In genomic region chr7:84729284-84729683, GRCh38 we compare ENCODE assay signal across 19 cellular contexts.
DNase-seq lines count a peak whose midpoint lies in the region; ATAC-seq and TF ChIP-seq lines count a peak whose summit lies in the region.
"Had no signal": no experiment of that assay in that cellular context is flagged by ENCODE, and none has a peak within 500 bp of the region (broad histone marks: within the 10 kb centered on the region; RNA-seq: fewer than 3 reads in every experiment).

No MANE protein-coding gene starts in this region.

- H3K4me3 Mint-ChIP-seq in natural killer cell treated with Interleukin-12 subunit alpha and Interleukin-12 subunit beta and Interleukin-15 and Interleukin-18, amount 100 ng/mL, for 72 hours, result no peak overlapping the region
- H3K4me3 Mint-ChIP-seq: activated CD4-positive, alpha-beta T cell treated with anti-CD3 and anti-CD28 coated beads, Interleukin-2, amount 10 ng/mL, durations not matched to agents 24 days and 14 days had no signal

- no peaks in the 10 kb centered on the region for H3K4me1 ChIP-seq in MM.1S (ENCODE audit: low read length)
- H3K4me1 ChIP-seq: gastroesophageal sphincter, sigmoid colon, stomach had no signal

- no peak for ATAC-seq in GM18858 (IDR thresholded peaks at IDR 0.05; ENCODE audit: unreplicated experiment)
- ATAC-seq in natural killer cell treated with Interleukin-12 subunit alpha and Interleukin-12 subunit beta and Interleukin-15 and Interleukin-18, amount 100 ng/mL, for 72 hours, result no peak
- ATAC-seq: gastroesophageal sphincter had no signal

- H3K27ac Mint-ChIP-seq in natural killer cell treated with Interleukin-12 subunit alpha and Interleukin-12 subunit beta and Interleukin-15 and Interleukin-18, amount 100 ng/mL, for 72 hours, result no peak overlapping the region
- H3K27ac Mint-ChIP-seq: activated CD4-positive, alpha-beta T cell treated with anti-CD3 and anti-CD28 coated beads, Interleukin-2, amount 10 ng/mL, durations not matched to agents 24 days and 14 days had no signal

- H4K20me1 ChIP-seq in MM.1S (ENCODE audit: insufficient read depth, low read length), result no peaks in the 10 kb centered on the region

- H3K27ac ChIP-seq in MM.1S (ENCODE audit: low read length), result no peak overlapping the region
- H3K27ac ChIP-seq: gastroesophageal sphincter, RWPE1, sigmoid colon, stomach had no signal

- H3K4me1 Mint-ChIP-seq in natural killer cell treated with Interleukin-12 subunit alpha and Interleukin-12 subunit beta and Interleukin-15 and Interleukin-18, amount 100 ng/mL, for 72 hours (ENCODE audit: low read depth in 2 of 2), result no peaks in the 10 kb centered on the region
- H3K4me1 Mint-ChIP-seq: activated CD4-positive, alpha-beta T cell treated with anti-CD3 and anti-CD28 coated beads, Interleukin-2, amount 10 ng/mL, durations not matched to agents 24 days and 14 days had no signal

- H3F3A ChIP-seq in MM.1S (ENCODE audit: insufficient read depth, low read length), result no peaks in the 10 kb centered on the region

- H3K36me3 ChIP-seq in MM.1S (replicated peaks; ENCODE audit: insufficient read depth, low read length), result no peaks in the 10 kb centered on the region
- H3K36me3 ChIP-seq: gastroesophageal sphincter, sigmoid colon, stomach had no signal

- no peaks in the 10 kb centered on the region for H3K79me2 ChIP-seq in MM.1S (ENCODE audit: low read length)

- DNase-seq in AG10803 (ENCODE audit: low read depth), result peak; percentile 69
- DNase-seq in NAMALWA (ENCODE audit: low spot score), result peak; percentile 19
- DNase-seq in choroid plexus epithelial cell (ENCODE audit: low read depth), result peak; percentile 96
- DNase-seq in myocyte (ENCODE audit: low read depth), result peak; percentile 20
- DNase-seq in MM.1S, result no peak
- no peak for DNase-seq in SHP77 (lab: John Stamatoyannopoulos, UW)
- no peak for DNase-seq in natural killer cell treated with Interleukin-12 subunit alpha and Interleukin-12 subunit beta and Interleukin-15 and Interleukin-18, amount 100 ng/mL, for 72 hours (ENCODE audit: low spot score)
- DNase-seq: activated CD4-positive, alpha-beta T cell treated with anti-CD3 and anti-CD28 coated beads, Interleukin-2, amount 10 ng/mL, durations not matched to agents 24 days and 14 days; activated CD8-positive, alpha-beta memory T cell treated with anti-CD3 and anti-CD28 coated beads, Interleukin-2, amount 50 U/mL, for 4 hours; activated gamma-delta T cell; AML-193; amygdala; NK-92 treated with Interleukin-12 subunit alpha and Interleukin-12 subunit beta, amount 100 ng/mL, for 24 hours; sigmoid colon; stimulated activated CD4-positive, alpha-beta T cell treated with anti-CD3 and anti-CD28 coated beads, Interleukin-1b, Interleukin-23, amount 100 ng/mL, for 48 hours; stomach had no signal

- H3K4me2 ChIP-seq in MM.1S (ENCODE audit: low read depth, low read length), result no peak overlapping the region

- H3K9me2 ChIP-seq in MM.1S (replicated peaks; ENCODE audit: insufficient read depth, low read length), result no peaks in the 10 kb centered on the region

- no peak overlapping the region for H3K9ac ChIP-seq in MM.1S (ENCODE audit: low read length)

- H3K27me3 Mint-ChIP-seq in natural killer cell treated with Interleukin-12 subunit alpha and Interleukin-12 subunit beta and Interleukin-15 and Interleukin-18, amount 100 ng/mL, for 72 hours, result no peaks in the 10 kb centered on the region
- H3K27me3 Mint-ChIP-seq: activated CD4-positive, alpha-beta T cell treated with anti-CD3 and anti-CD28 coated beads, Interleukin-2, amount 10 ng/mL, durations not matched to agents 24 days and 14 days had no signal

- no peak for TF ChIP-seq CTCF in AG10803 (conservative IDR thresholded peaks at IDR 0.05; ENCODE audit: low read length)
- no peak for TF ChIP-seq CTCF in choroid plexus epithelial cell (conservative IDR thresholded peaks at IDR 0.05; ENCODE audit: low read depth, low read length)
- TF ChIP-seq CTCF in MM.1S (IDR thresholded peaks at IDR 0.05; ENCODE audit: low read length), result no peak

- H3K4me3 ChIP-seq in AG10803 (ENCODE audit: low read length), result no peak overlapping the region
- no peak overlapping the region for H3K4me3 ChIP-seq in choroid plexus epithelial cell (ENCODE audit: low read depth, low read length)
- no peak overlapping the region for H3K4me3 ChIP-seq in MM.1S (ENCODE audit: low read length)
- H3K4me3 ChIP-seq: gastroesophageal sphincter, sigmoid colon, stomach had no signal

- H3K9me3 Mint-ChIP-seq in natural killer cell treated with Interleukin-12 subunit alpha and Interleukin-12 subunit beta and Interleukin-15 and Interleukin-18, amount 100 ng/mL, for 72 hours, result peaks cover 18% of the 10 kb centered on the region

- no peaks in the 10 kb centered on the region for H3K9me3 ChIP-seq in MM.1S (replicated peaks; ENCODE audit: insufficient read depth, low read length)
- H3K9me3 ChIP-seq: gastroesophageal sphincter had no signal

- H3K36me3 Mint-ChIP-seq in natural killer cell treated with Interleukin-12 subunit alpha and Interleukin-12 subunit beta and Interleukin-15 and Interleukin-18, amount 100 ng/mL, for 72 hours, result peaks cover 6% of the 10 kb centered on the region

- H2AFZ ChIP-seq in MM.1S (ENCODE audit: low read length), result no peak overlapping the region

- H3K27me3 ChIP-seq in MM.1S (replicated peaks; ENCODE audit: insufficient read depth, low read length), result no peaks in the 10 kb centered on the region
- H3K27me3 ChIP-seq: gastroesophageal sphincter, sigmoid colon, stomach had no signal

Comparison
In these comparisons a context has a peak if more than half of its experiments do, and no peak if none do; other contexts are left out.
1. DNase-seq: peak in AG10803 (single experiment), NAMALWA (single experiment), choroid plexus epithelial cell (single experiment) and myocyte (single experiment); none in MM.1S (single experiment), SHP77 (0 of 2) and natural killer cell treated with Interleukin-12 subunit alpha and Interleukin-12 subunit beta and Interleukin-15 and Interleukin-18, amount 100 ng/mL, for 72 hours (single experiment).